Comparison of ENCODE assay signal across 9 cellular contexts in genomic region chr3:31968927-31969418, GRCh38. TPM values are rescaled to one million over a fixed set of nuclear protein-coding genes. Genes with fewer than 3 reads are reported as not detected.
A peak's percentile ranks its signal among the peaks of the same experiment; 100 is the strongest.
DNase-seq lines count a peak whose midpoint lies in the region; ATAC-seq and TF ChIP-seq lines count a peak whose summit lies in the region.
"Had no signal": no experiment of that assay in that cellular context is flagged by ENCODE, and none has a peak within 500 bp of the region (broad histone marks: within the 10 kb centered on the region; RNA-seq: fewer than 3 reads in every experiment).

No MANE protein-coding gene starts in this region.

- ATAC-seq in body of pancreas (peak; percentile 33), HG02852 (IDR thresholded peaks at IDR 0.05; ENCODE audit: unreplicated experiment) (no peak), GM19455 (IDR thresholded peaks at IDR 0.05; ENCODE audit: unreplicated experiment) (no peak)

- no peak overlapping the region for H3K27ac ChIP-seq in body of pancreas
- peak overlapping the region in 2 of 3 donors; percentile 43 to 62 for H3K27ac ChIP-seq in thyroid gland
- no peak overlapping the region for H3K27ac ChIP-seq in dorsolateral prefrontal cortex
- H3K27ac ChIP-seq: pancreas had no signal

- TF ChIP-seq POLR2A in body of pancreas (IDR thresholded peaks at IDR 0.05) (no peak), thyroid gland (IDR thresholded peaks at IDR 0.05) (no peak)

- DNase-seq in HS-27A (ENCODE audit: low read depth) = peak; percentile 97
- DNase-seq in body of pancreas = no peak
- peak; percentile 98 for DNase-seq in iris pigment epithelial cell (ENCODE audit: low read depth)
- no peak for DNase-seq in thyroid gland
- DNase-seq in amniotic stem cell (lab: John Stamatoyannopoulos, UW) = no peak
- no peak for DNase-seq in dorsolateral prefrontal cortex
- DNase-seq: pancreas had no signal

- intact Hi-C loops in body of pancreas (cut with DNase I) (no loop called here), thyroid gland (cut with DNase I) (no loop called here), dorsolateral prefrontal cortex (cut with DNase I) (no loop called here)

- H3K4me1 ChIP-seq in body of pancreas (no peaks in the 10 kb centered on the region), thyroid gland (peaks cover 0 to 20% of the 10 kb centered on the region in 2 donors)
- H3K4me1 ChIP-seq: pancreas had no signal

- H3K27me3 ChIP-seq in body of pancreas = no peaks in the 10 kb centered on the region
- no peaks in the 10 kb centered on the region for H3K27me3 ChIP-seq in thyroid gland
- H3K27me3 ChIP-seq in dorsolateral prefrontal cortex = no peaks in the 10 kb centered on the region
- H3K27me3 ChIP-seq: pancreas had no signal

- H3K9me3 ChIP-seq in body of pancreas = no peaks in the 10 kb centered on the region
- no peaks in the 10 kb centered on the region for H3K9me3 ChIP-seq in thyroid gland
- H3K9me3 ChIP-seq: pancreas had no signal

- no peak for TF ChIP-seq CTCF in body of pancreas (IDR thresholded peaks at IDR 0.05)
- TF ChIP-seq CTCF in thyroid gland (IDR thresholded peaks at IDR 0.05) = no peak
- TF ChIP-seq CTCF in dorsolateral prefrontal cortex (IDR thresholded peaks at IDR 0.05 in 54 of 56, conservative IDR thresholded peaks at IDR 0.05 in 2 of 56; ENCODE audit: low read depth in 1 of 56, partially characterized antibody in 56 of 56) = no peak

- no peaks in the 10 kb centered on the region for H3K36me3 ChIP-seq in body of pancreas (replicated peaks in 1 of 2; ENCODE audit: insufficient read depth in 1 of 2, low read depth in 2 of 2)
- H3K36me3 ChIP-seq in thyroid gland = no peaks in the 10 kb centered on the region
- H3K36me3 ChIP-seq: pancreas had no signal

- WGBS in body of pancreas, 2 donors = 65 to 84% methylated on average over 6 of the region's 6 CpGs
- WGBS in thyroid gland, 2 donors = 82 to 86% methylated on average over 6 of the region's 6 CpGs

- H3K4me3 ChIP-seq in body of pancreas = no peak overlapping the region
- no peak overlapping the region for H3K4me3 ChIP-seq in thyroid gland (replicated peaks in 1 of 3)
- H3K4me3 ChIP-seq in dorsolateral prefrontal cortex = no peak overlapping the region
- H3K4me3 ChIP-seq: pancreas had no signal

RNA-seq across cellular contexts. Expression of gene OSBPL10, which starts 12.1 kb away (rescaled TPM):
- total RNA-seq in body of pancreas (10 to 100 TPM in 1 of 2 donors, 1 to 10 TPM in 1; 3.4 to 27.0 TPM), thyroid gland (10 to 100 TPM; 18.6 to 33.6 (median 28.8) TPM), dorsolateral prefrontal cortex (10 to 100 TPM; 15.2 to 52.8 (median 33.8) TPM)

RNA-seq across cellular contexts. Expression of gene ZNF860, which starts 12.6 kb away (rescaled TPM):
- 1 to 10 TPM; 1.0 to 2.6 TPM for total RNA-seq in body of pancreas
- total RNA-seq in thyroid gland = 1 to 10 TPM in 3 of 4 donors, under 1 TPM in 1; 0.67 to 1.6 (median 1.4) TPM
- total RNA-seq in dorsolateral prefrontal cortex = 1 to 10 TPM in 88 of 120 experiments, under 1 TPM in 32; 0.25 to 4.0 (median 1.3) TPM

Comparison
In these comparisons a context has a peak if more than half of its experiments do, and no peak if none do; other contexts are left out.
1. DNase-seq: peak in HS-27A (single experiment) and iris pigment epithelial cell (single experiment); none in body of pancreas (0 of 4), thyroid gland (0 of 2), amniotic stem cell (single experiment) and dorsolateral prefrontal cortex (0 of 10).
2. H3K27ac ChIP-seq: peak in thyroid gland (2 of 3); none in body of pancreas (0 of 4) and dorsolateral prefrontal cortex (0 of 59).